ENCODE assay signal across 8 cellular contexts in genomic region chrX:107324493-107325310, GRCh38.
DNase-seq lines count a peak whose midpoint lies in the region; ATAC-seq and TF ChIP-seq lines count a peak whose summit lies in the region.

No MANE protein-coding gene starts in this region.

- TF ChIP-seq POLR2A in NB4 (IDR thresholded peaks at IDR 0.05; ENCODE audit: extremely low read depth, insufficient read length), result no peak

- ATAC-seq in HG02588 (IDR thresholded peaks at IDR 0.05; ENCODE audit: unreplicated experiment), result no peak

- TF ChIP-seq CTCF in GM12872 (IDR thresholded peaks at IDR 0.05; ENCODE audit: insufficient read depth, low read depth, low read length) (peak; percentile 18; the same call in 1 of the 3 replicates), NB4 (IDR thresholded peaks at IDR 0.05; ENCODE audit: low read depth, low read length) (peak; percentile 14)

- H3K4me3 ChIP-seq in NB4 (ENCODE audit: low read depth, low read length), result no peak overlapping the region

- DNase-seq in NB4 (ENCODE audit: low read depth), result peak; percentile 38
- peak; percentile 33 for DNase-seq in dermis blood vessel endothelial cell
- peak; percentile 6 for DNase-seq in midbrain (lab: John Stamatoyannopoulos, UW)
- DNase-seq in NCI-H2171 treated with DMSO at 0.1 percent for 48 hours (lab: John Stamatoyannopoulos, UW), result no peak
- no peak for DNase-seq in NCI-H446 treated with DMSO at 0.1 percent for 48 hours (lab: John Stamatoyannopoulos, UW)
- DNase-seq in NCI-H2227 treated with DMSO at 0.1 percent for 48 hours (lab: John Stamatoyannopoulos, UW), result no peak

Comparison
In these comparisons a context has a peak if more than half of its experiments do, and no peak if none do; other contexts are left out.
1. DNase-seq: peak in NB4 (single experiment), dermis blood vessel endothelial cell (single experiment) and midbrain (single experiment); none in NCI-H2171 treated with DMSO at 0.1 percent for 48 hours (single experiment), NCI-H446 treated with DMSO at 0.1 percent for 48 hours (single experiment) and NCI-H2227 treated with DMSO at 0.1 percent for 48 hours (single experiment).